In genomic region chr6:51386347-51386836, GRCh38 we compare ENCODE assay signal across 8 cellular contexts.
"Had no signal": no experiment of that assay in that cellular context is flagged by ENCODE, and none has a peak within 500 bp of the region (broad histone marks: within the 10 kb centered on the region; RNA-seq: fewer than 3 reads in every experiment).

No MANE protein-coding gene starts in this region.

- H3K9me3 ChIP-seq: HAP-1 had no signal

- H3K27ac ChIP-seq: GM23248, HL-60 had no signal

- H3K4me1 ChIP-seq: HAP-1 had no signal

- H3K9ac ChIP-seq: GM23248 had no signal

- ATAC-seq: HCT116 had no signal

- H3K36me3 ChIP-seq: HAP-1 had no signal

- H2AFZ ChIP-seq: GM23248 had no signal

- H3K4me3 ChIP-seq: GM23248, HAP-1 had no signal

- DNase-seq: GM23248, GOT3, H7, HFFc6, KG1 had no signal
